ENCODE assay signal across 1 cellular context in genomic region chr11:123063396-123064267, GRCh38.
TF ChIP-seq lines count a peak whose summit lies in the region.

No MANE protein-coding gene starts in this region.

TF ChIP-seq in HepG2, 621 proteins besides CTCF, POLR2A, EP300 and RAD21 (continued from another document and continues in another):
- TF ChIP-seq HMGXB3 (CRISPR knock-in tag; IDR thresholded peaks at IDR 0.05; ENCODE audit: borderline replicate concordance) (no peak), KMT2A (CRISPR knock-in tag; IDR thresholded peaks at IDR 0.05) (peak; percentile 59; the same call in 1 of the 2 replicates), ZNF841 (CRISPR knock-in tag; IDR thresholded peaks at IDR 0.05; ENCODE audit: borderline replicate concordance) (no peak), KDM6A (CRISPR knock-in tag; IDR thresholded peaks at IDR 0.05; ENCODE audit: low read depth) (no peak), HNRNPH1 (optimal IDR thresholded peaks at IDR 0.05; ENCODE audit: low read depth, low read length) (no peak), JARID2 (CRISPR knock-in tag; IDR thresholded peaks at IDR 0.05; ENCODE audit: insufficient replicate concordance) (no peak), AHR (CRISPR knock-in tag; IDR thresholded peaks at IDR 0.05) (no peak), TOPORS (CRISPR knock-in tag; IDR thresholded peaks at IDR 0.05) (no peak), ZNF547 (CRISPR knock-in tag; IDR thresholded peaks at IDR 0.05) (no peak), ELF3 (CRISPR knock-in tag; IDR thresholded peaks at IDR 0.05) (peak; percentile 14; the same call in 1 of the 2 replicates), ZNF234 (CRISPR knock-in tag; conservative IDR thresholded peaks at IDR 0.05) (no peak), RNF2 (conservative IDR thresholded peaks at IDR 0.05; ENCODE audit: low read depth) (no peak), KDM1A (CRISPR knock-in tag; IDR thresholded peaks at IDR 0.05) (no peak), ZNF639 (CRISPR knock-in tag; conservative IDR thresholded peaks at IDR 0.05) (no peak), FOXM1 (CRISPR knock-in tag; IDR thresholded peaks at IDR 0.05) (no peak), ZNF644 (CRISPR knock-in tag; IDR thresholded peaks at IDR 0.05; ENCODE audit: low read depth) (0 out of 2 replicates have a peak, but pooled peaks have one; percentile 23), RBM22 (optimal IDR thresholded peaks at IDR 0.05; ENCODE audit: low read length) (no peak), EEA1 (CRISPR knock-in tag; IDR thresholded peaks at IDR 0.05; ENCODE audit: borderline replicate concordance) (no peak), RCOR2 (CRISPR knock-in tag; IDR thresholded peaks at IDR 0.05) (no peak), CBX5 (CRISPR knock-in tag; IDR thresholded peaks at IDR 0.05; ENCODE audit: borderline replicate concordance) (no peak), ZNF709 (CRISPR knock-in tag; IDR thresholded peaks at IDR 0.05) (no peak), ZNF451 (CRISPR knock-in tag; IDR thresholded peaks at IDR 0.05) (no peak), ZNF138 (CRISPR knock-in tag; IDR thresholded peaks at IDR 0.05; ENCODE audit: low read depth) (no peak), ZNF737 (CRISPR knock-in tag; IDR thresholded peaks at IDR 0.05; ENCODE audit: borderline replicate concordance) (no peak), CENPX (CRISPR knock-in tag; IDR thresholded peaks at IDR 0.05) (no peak), ZNF761 (CRISPR knock-in tag; conservative IDR thresholded peaks at IDR 0.05) (no peak), IKZF4 (CRISPR knock-in tag; IDR thresholded peaks at IDR 0.05; ENCODE audit: borderline replicate concordance, low read depth, not compliant biosample characterization) (no peak), TCF12 (IDR thresholded peaks at IDR 0.05) (no peak), TCF12 (CRISPR knock-in tag; IDR thresholded peaks at IDR 0.05) (no peak), MAF1 (CRISPR knock-in tag; IDR thresholded peaks at IDR 0.05; ENCODE audit: borderline replicate concordance) (no peak), TRIM24 (CRISPR knock-in tag; IDR thresholded peaks at IDR 0.05) (no peak), CHD2 (IDR thresholded peaks at IDR 0.05; ENCODE audit: low read depth, low read length) (no peak), ZNF747 (CRISPR knock-in tag; IDR thresholded peaks at IDR 0.05; ENCODE audit: borderline replicate concordance) (no peak), ARNT (IDR thresholded peaks at IDR 0.05) (no peak), ARID4A (CRISPR knock-in tag; IDR thresholded peaks at IDR 0.05; ENCODE audit: borderline replicate concordance) (no peak), RARG (CRISPR knock-in tag; IDR thresholded peaks at IDR 0.05; ENCODE audit: low read depth) (no peak), MTF2 (CRISPR knock-in tag; IDR thresholded peaks at IDR 0.05; ENCODE audit: borderline replicate concordance) (no peak), FOXJ3 (CRISPR knock-in tag; IDR thresholded peaks at IDR 0.05; ENCODE audit: borderline replicate concordance) (no peak), HMG20A (CRISPR knock-in tag; IDR thresholded peaks at IDR 0.05; ENCODE audit: borderline replicate concordance) (no peak), MED8 (CRISPR knock-in tag; IDR thresholded peaks at IDR 0.05; ENCODE audit: insufficient replicate concordance) (no peak)
- TF ChIP-seq, protein P1, sequence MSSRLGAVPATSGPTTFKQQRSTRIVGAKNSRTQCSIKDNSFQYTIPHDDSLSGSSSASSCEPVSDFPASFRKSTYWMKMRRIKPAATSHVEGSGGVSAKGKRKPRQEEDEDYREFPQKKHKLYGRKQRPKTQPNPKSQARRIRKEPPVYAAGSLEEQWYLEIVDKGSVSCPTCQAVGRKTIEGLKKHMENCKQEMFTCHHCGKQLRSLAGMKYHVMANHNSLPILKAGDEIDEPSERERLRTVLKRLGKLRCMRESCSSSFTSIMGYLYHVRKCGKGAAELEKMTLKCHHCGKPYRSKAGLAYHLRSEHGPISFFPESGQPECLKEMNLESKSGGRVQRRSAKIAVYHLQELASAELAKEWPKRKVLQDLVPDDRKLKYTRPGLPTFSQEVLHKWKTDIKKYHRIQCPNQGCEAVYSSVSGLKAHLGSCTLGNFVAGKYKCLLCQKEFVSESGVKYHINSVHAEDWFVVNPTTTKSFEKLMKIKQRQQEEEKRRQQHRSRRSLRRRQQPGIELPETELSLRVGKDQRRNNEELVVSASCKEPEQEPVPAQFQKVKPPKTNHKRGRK (CRISPR knock-in tag; IDR thresholded peaks at IDR 0.05), result no peak
- TF ChIP-seq, protein P2, sequence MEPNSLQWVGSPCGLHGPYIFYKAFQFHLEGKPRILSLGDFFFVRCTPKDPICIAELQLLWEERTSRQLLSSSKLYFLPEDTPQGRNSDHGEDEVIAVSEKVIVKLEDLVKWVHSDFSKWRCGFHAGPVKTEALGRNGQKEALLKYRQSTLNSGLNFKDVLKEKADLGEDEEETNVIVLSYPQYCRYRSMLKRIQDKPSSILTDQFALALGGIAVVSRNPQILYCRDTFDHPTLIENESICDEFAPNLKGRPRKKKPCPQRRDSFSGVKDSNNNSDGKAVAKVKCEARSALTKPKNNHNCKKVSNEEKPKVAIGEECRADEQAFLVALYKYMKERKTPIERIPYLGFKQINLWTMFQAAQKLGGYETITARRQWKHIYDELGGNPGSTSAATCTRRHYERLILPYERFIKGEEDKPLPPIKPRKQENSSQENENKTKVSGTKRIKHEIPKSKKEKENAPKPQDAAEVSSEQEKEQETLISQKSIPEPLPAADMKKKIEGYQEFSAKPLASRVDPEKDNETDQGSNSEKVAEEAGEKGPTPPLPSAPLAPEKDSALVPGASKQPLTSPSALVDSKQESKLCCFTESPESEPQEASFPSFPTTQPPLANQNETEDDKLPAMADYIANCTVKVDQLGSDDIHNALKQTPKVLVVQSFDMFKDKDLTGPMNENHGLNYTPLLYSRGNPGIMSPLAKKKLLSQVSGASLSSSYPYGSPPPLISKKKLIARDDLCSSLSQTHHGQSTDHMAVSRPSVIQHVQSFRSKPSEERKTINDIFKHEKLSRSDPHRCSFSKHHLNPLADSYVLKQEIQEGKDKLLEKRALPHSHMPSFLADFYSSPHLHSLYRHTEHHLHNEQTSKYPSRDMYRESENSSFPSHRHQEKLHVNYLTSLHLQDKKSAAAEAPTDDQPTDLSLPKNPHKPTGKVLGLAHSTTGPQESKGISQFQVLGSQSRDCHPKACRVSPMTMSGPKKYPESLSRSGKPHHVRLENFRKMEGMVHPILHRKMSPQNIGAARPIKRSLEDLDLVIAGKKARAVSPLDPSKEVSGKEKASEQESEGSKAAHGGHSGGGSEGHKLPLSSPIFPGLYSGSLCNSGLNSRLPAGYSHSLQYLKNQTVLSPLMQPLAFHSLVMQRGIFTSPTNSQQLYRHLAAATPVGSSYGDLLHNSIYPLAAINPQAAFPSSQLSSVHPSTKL (CRISPR knock-in tag; IDR thresholded peaks at IDR 0.05), result no peak
- TF ChIP-seq, protein P3, sequence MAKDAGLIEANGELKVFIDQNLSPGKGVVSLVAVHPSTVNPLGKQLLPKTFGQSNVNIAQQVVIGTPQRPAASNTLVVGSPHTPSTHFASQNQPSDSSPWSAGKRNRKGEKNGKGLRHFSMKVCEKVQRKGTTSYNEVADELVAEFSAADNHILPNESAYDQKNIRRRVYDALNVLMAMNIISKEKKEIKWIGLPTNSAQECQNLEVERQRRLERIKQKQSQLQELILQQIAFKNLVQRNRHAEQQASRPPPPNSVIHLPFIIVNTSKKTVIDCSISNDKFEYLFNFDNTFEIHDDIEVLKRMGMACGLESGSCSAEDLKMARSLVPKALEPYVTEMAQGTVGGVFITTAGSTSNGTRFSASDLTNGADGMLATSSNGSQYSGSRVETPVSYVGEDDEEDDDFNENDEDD (CRISPR knock-in tag; IDR thresholded peaks at IDR 0.05; ENCODE audit: borderline replicate concordance), result no peak
- TF ChIP-seq, protein P4, sequence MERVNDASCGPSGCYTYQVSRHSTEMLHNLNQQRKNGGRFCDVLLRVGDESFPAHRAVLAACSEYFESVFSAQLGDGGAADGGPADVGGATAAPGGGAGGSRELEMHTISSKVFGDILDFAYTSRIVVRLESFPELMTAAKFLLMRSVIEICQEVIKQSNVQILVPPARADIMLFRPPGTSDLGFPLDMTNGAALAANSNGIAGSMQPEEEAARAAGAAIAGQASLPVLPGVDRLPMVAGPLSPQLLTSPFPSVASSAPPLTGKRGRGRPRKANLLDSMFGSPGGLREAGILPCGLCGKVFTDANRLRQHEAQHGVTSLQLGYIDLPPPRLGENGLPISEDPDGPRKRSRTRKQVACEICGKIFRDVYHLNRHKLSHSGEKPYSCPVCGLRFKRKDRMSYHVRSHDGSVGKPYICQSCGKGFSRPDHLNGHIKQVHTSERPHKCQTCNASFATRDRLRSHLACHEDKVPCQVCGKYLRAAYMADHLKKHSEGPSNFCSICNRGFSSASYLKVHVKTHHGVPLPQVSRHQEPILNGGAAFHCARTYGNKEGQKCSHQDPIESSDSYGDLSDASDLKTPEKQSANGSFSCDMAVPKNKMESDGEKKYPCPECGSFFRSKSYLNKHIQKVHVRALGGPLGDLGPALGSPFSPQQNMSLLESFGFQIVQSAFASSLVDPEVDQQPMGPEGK (CRISPR knock-in tag; IDR thresholded peaks at IDR 0.05), result no peak
- TF ChIP-seq, protein P5, sequence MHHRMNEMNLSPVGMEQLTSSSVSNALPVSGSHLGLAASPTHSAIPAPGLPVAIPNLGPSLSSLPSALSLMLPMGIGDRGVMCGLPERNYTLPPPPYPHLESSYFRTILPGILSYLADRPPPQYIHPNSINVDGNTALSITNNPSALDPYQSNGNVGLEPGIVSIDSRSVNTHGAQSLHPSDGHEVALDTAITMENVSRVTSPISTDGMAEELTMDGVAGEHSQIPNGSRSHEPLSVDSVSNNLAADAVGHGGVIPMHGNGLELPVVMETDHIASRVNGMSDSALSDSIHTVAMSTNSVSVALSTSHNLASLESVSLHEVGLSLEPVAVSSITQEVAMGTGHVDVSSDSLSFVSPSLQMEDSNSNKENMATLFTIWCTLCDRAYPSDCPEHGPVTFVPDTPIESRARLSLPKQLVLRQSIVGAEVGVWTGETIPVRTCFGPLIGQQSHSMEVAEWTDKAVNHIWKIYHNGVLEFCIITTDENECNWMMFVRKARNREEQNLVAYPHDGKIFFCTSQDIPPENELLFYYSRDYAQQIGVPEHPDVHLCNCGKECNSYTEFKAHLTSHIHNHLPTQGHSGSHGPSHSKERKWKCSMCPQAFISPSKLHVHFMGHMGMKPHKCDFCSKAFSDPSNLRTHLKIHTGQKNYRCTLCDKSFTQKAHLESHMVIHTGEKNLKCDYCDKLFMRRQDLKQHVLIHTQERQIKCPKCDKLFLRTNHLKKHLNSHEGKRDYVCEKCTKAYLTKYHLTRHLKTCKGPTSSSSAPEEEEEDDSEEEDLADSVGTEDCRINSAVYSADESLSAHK (CRISPR knock-in tag; IDR thresholded peaks at IDR 0.05; ENCODE audit: borderline replicate concordance), result no peak
